34 cellular contexts compared by ENCODE assay signal in the genomic region with DNA sequence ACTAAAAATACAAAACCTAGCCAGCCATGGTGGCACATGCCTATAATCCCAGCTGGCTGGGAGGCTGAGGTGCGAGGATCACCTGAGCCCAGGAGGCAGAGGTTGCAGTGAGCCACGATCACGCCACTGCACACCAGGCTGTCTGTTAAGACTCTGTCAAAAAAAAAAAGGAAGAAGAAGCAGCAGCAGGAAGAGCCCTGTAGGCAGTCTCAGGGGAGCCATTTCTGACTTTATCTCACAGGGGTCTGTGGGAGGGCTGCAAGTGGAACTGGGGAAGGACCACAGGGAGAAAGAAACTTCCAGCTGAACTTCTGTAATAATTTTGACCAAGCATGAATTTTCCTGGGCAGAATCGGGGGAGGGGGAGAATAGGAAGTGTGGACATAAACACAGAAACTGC. TPM values are rescaled to one million over a fixed set of nuclear protein-coding genes. Genes with fewer than 3 reads are reported as not detected.
"Had no signal": no experiment of that assay in that cellular context is flagged by ENCODE, and none has a peak within 500 bp of the region (broad histone marks: within the 10 kb centered on the region; RNA-seq: fewer than 3 reads in every experiment).

No MANE protein-coding gene starts in this region.

- H3K27ac ChIP-seq: brain microvascular endothelial cell, epithelial cell of prostate, esophagus squamous epithelium, gastroesophageal sphincter, heart right ventricle, hepatocyte, WERI-Rb-1 had no signal

- ATAC-seq: activated CD4-positive, CD25-positive, alpha-beta regulatory T cell treated with anti-CD3 and anti-CD28 coated beads, Interleukin-2, amount 50 U/mL, for 24 hours; activated CD8-positive, alpha-beta T cell treated with anti-CD3 and anti-CD28 coated beads for 36 hours; activated T-cell treated with anti-CD3 and anti-CD28 coated beads, Interleukin-2, amount 50 U/mL, for 4 hours; activated T-helper 17 cell treated with anti-CD3 and anti-CD28 coated beads, Interleukin-2, amount 50 U/mL, for 72 hours; gastroesophageal sphincter; heart right ventricle had no signal

- DNase-seq: activated B cell treated with CpG ODN at 0.5 μM for 24 hours; activated CD4-positive, alpha-beta T cell treated with anti-CD3 and anti-CD28 coated beads for 48 hours; activated CD4-positive, alpha-beta T cell treated with anti-CD3 and anti-CD28 coated beads, Interleukin-2, amount 50 U/mL, for 1 hour; activated CD4-positive, alpha-beta T cell treated with anti-CD3 and anti-CD28 coated beads, Interleukin-2, amount 50 U/mL, for 48 hours; activated CD8-positive, alpha-beta memory T cell treated with anti-CD3 and anti-CD28 coated beads for 24 hours; activated CD8-positive, alpha-beta T cell treated with anti-CD3 and anti-CD28 coated beads for 36 hours; activated effector memory CD4-positive, alpha-beta T cell treated with Interleukin-2 at 50 U/mL for 16 hours; activated gamma-delta T cell treated with Interleukin-2 at 50 U/mL for 16 hours; activated naive CD4-positive, alpha-beta T cell treated with anti-CD3 and anti-CD28 coated beads, Interleukin-2, amount 50 U/mL, for 16 hours; activated naive CD4-positive, alpha-beta T cell treated with Interleukin-2 at 50 U/mL for 16 hours; activated T-cell treated with anti-CD3 and anti-CD28 coated beads, Interleukin-2, amount 50 U/mL, for 4 hours; amniotic stem cell; brain microvascular endothelial cell; cortex of kidney; dermis blood vessel endothelial cell; effector CD8-positive, alpha-beta T cell; esophagus squamous epithelium; foreskin melanocyte; heart right ventricle; T1000 had no signal

- H3K4me3 ChIP-seq: esophagus squamous epithelium, gastroesophageal sphincter, heart right ventricle, hepatocyte had no signal

- H3K27me3 ChIP-seq: brain microvascular endothelial cell, esophagus squamous epithelium, gastroesophageal sphincter, heart right ventricle, hepatocyte had no signal

RNA-seq across cellular contexts. Expression of a gene that starts 32.7 kb away (rescaled TPM):
- total RNA-seq: activated B cell treated with CpG ODN at 0.5 μM for 24 hours; activated CD8-positive, alpha-beta T cell treated with anti-CD3 and anti-CD28 coated beads for 36 hours; activated T-cell treated with anti-CD3 and anti-CD28 coated beads, Interleukin-2, amount 50 U/mL, for 4 hours; activated T-helper 17 cell treated with anti-CD3 and anti-CD28 coated beads, Interleukin-2, amount 50 U/mL, for 72 hours; astrocyte; bronchial epithelial cell; cardiac septum; chondrocyte; dermis blood vessel endothelial cell; endothelial cell of umbilical vein; esophagus squamous epithelium; fibroblast of lung; fibroblast of villous mesenchyme; gastroesophageal sphincter; glomerular endothelial cell; heart right ventricle; hepatocyte had no signal
